8 cellular contexts compared by ENCODE assay signal in genomic region chr4:109303141-109303499, GRCh38. TPM values are rescaled to one million over a fixed set of nuclear protein-coding genes. Genes with fewer than 3 reads are reported as not detected.
DNase-seq lines count a peak whose midpoint lies in the region; ATAC-seq, FAIRE-seq and TF ChIP-seq lines count a peak whose summit lies in the region.

No MANE protein-coding gene starts in this region.

- H3K9ac ChIP-seq in SK-N-MC (ENCODE audit: insufficient read length) = no peak overlapping the region

- H3K27ac ChIP-seq in SK-N-MC (no peak overlapping the region), prostate gland (no peak overlapping the region)

- no peaks in the 10 kb centered on the region for H3K36me3 ChIP-seq in SK-N-MC (ENCODE audit: insufficient read depth, low read length)
- H3K36me3 ChIP-seq in prostate gland = no peaks in the 10 kb centered on the region

- intact Hi-C loops in prostate gland (cut with DNase I) = no loop called here

- no peak for TF ChIP-seq POLR2A in prostate gland (IDR thresholded peaks at IDR 0.05)

- H3K9me3 ChIP-seq in SK-N-MC (ENCODE audit: low read depth, low read length) (no peaks in the 10 kb centered on the region), prostate gland (no peaks in the 10 kb centered on the region)

- H3K4me1 ChIP-seq in prostate gland (replicated peaks) = no peaks in the 10 kb centered on the region

- TF ChIP-seq CTCF in prostate gland (IDR thresholded peaks at IDR 0.05) = no peak
- no peak for TF ChIP-seq CTCF in D721Med (IDR thresholded peaks at IDR 0.05; ENCODE audit: insufficient read depth, missing control alignments)

- ATAC-seq in GM19455 (IDR thresholded peaks at IDR 0.05; ENCODE audit: unreplicated experiment) = no peak

- no peaks in the 10 kb centered on the region for H3K27me3 ChIP-seq in prostate gland (replicated peaks; ENCODE audit: insufficient read depth)

- DNase-seq in SK-N-MC (ENCODE audit: low read depth, low spot score) (no peak), foreskin melanocyte (peak; percentile 34), prostate gland (ENCODE audit: low spot score) (no peak), D721Med (ENCODE audit: insufficient read length, low spot score) (no peak), NCI-H1694 treated with DMSO at 0.1 percent for 48 hours (lab: John Stamatoyannopoulos, UW) (no peak)
- no peak for DNase-seq in central memory CD4-positive, alpha-beta T cell

- FAIRE-seq in D721Med (lab: Jason Lieb, UNC) = no peak

- WGBS in prostate gland = 0% methylated on average over 10 of the region's 10 CpGs

- H3K4me3 ChIP-seq in GM08714 (ENCODE audit: low read length) = peak overlapping the region; percentile 62; the same call in 1 of the 2 replicates
- H3K4me3 ChIP-seq in SK-N-MC = peak overlapping the region; percentile 93
- H3K4me3 ChIP-seq in prostate gland = peak overlapping the region; percentile 37 to 44

RNA-seq across cellular contexts. Expression of gene COL25A1, which starts 0.7 kb away (rescaled TPM):
- 1 to 10 TPM in 1 of 2 donors, under 1 TPM in 1; 0.73 to 2.8 TPM for total RNA-seq in prostate gland

Comparison
In these comparisons a context has a peak if more than half of its experiments do, and no peak if none do; other contexts are left out.
1. H3K4me3 ChIP-seq: peak in every context shown above with its lines; median percentile 93 in SK-N-MC; 62 in GM08714; 40 in prostate gland.